ENCODE assay signal across 9 cellular contexts in genomic region chr6:41200296-41200900, GRCh38. TPM values are rescaled to one million over a fixed set of nuclear protein-coding genes. Genes with fewer than 3 reads are reported as not detected.
DNase-seq lines count a peak whose midpoint lies in the region; ATAC-seq and TF ChIP-seq lines count a peak whose summit lies in the region.
"Had no signal": no experiment of that assay in that cellular context is flagged by ENCODE, and none has a peak within 500 bp of the region (broad histone marks: within the 10 kb centered on the region; RNA-seq: fewer than 3 reads in every experiment).

No MANE protein-coding gene starts in this region.

- DNase-seq in ELF-1 (ENCODE audit: low read depth, low spot score), result peak; percentile 21
- DNase-seq in effector memory CD4-positive, alpha-beta T cell, result peak; percentile 12 to 25 (median 18)
- DNase-seq in psoas muscle, result no peak
- DNase-seq in AG08395 (ENCODE audit: low spot score), result no peak
- no peak for DNase-seq in occipital lobe (lab: John Stamatoyannopoulos, UW)
- DNase-seq in glutamatergic neuron, result no peak

- H3K4me1 ChIP-seq in effector memory CD4-positive, alpha-beta T cell (ENCODE audit: control insufficient read depth, insufficient read depth, low read length, poor library complexity, severe bottlenecking), result peaks cover 45% of the 10 kb centered on the region
- H3K4me1 ChIP-seq in psoas muscle, result no peaks in the 10 kb centered on the region

- H3K27ac ChIP-seq in effector memory CD4-positive, alpha-beta T cell (ENCODE audit: insufficient read depth, low read length, poor library complexity, severe bottlenecking), result peak overlapping the region; percentile 72
- no peak overlapping the region for H3K27ac ChIP-seq in psoas muscle

- H3K36me3 Mint-ChIP-seq in glutamatergic neuron (ENCODE audit: unreplicated experiment), result no peaks in the 10 kb centered on the region

- no peaks in the 10 kb centered on the region for H3K36me3 ChIP-seq in effector memory CD4-positive, alpha-beta T cell (ENCODE audit: control insufficient read depth, insufficient read depth, low read length)
- H3K36me3 ChIP-seq in psoas muscle (ENCODE audit: insufficient read depth in 1 of 2, low read depth in 1 of 2), result no peaks in the 10 kb centered on the region

- H3K4me1 Mint-ChIP-seq in glutamatergic neuron (ENCODE audit: low read depth, unreplicated experiment), result no peaks in the 10 kb centered on the region

- no peaks in the 10 kb centered on the region for H3K9me3 ChIP-seq in effector memory CD4-positive, alpha-beta T cell (ENCODE audit: control insufficient read depth, low read length)
- H3K9me3 ChIP-seq in psoas muscle, result no peaks in the 10 kb centered on the region

- ATAC-seq in HG03457 (IDR thresholded peaks at IDR 0.05; ENCODE audit: unreplicated experiment) (peak; percentile 24), psoas muscle (peak in 3 of 4 donors; percentile 24 to 38 (median 37))
- peak; percentile 18 to 21 for ATAC-seq in activated CD4-positive, CD25-positive, alpha-beta regulatory T cell treated with anti-CD3 and anti-CD28 coated beads, Interleukin-2, amount 50 U/mL, for 24 hours

- H3K9me3 Mint-ChIP-seq in glutamatergic neuron (ENCODE audit: unreplicated experiment), result peaks cover 3% of the 10 kb centered on the region

- H3K27me3 Mint-ChIP-seq in glutamatergic neuron (ENCODE audit: unreplicated experiment), result no peaks in the 10 kb centered on the region

- H3K27ac Mint-ChIP-seq in glutamatergic neuron (ENCODE audit: unreplicated experiment), result no peak overlapping the region

- intact Hi-C loops in psoas muscle (cut with DNase I), result no loop called here

- TF ChIP-seq CTCF in psoas muscle (IDR thresholded peaks at IDR 0.05), result no peak
- no peak for TF ChIP-seq CTCF in glutamatergic neuron (IDR thresholded peaks at IDR 0.05; ENCODE audit: partially characterized antibody, unreplicated experiment)

- H3K27me3 ChIP-seq in effector memory CD4-positive, alpha-beta T cell (replicated peaks; ENCODE audit: control insufficient read depth, insufficient read depth, low read length, poor library complexity, severe bottlenecking), result no peaks in the 10 kb centered on the region
- peaks cover 0 to 1% (median 0%) of the 10 kb centered on the region in 3 donors for H3K27me3 ChIP-seq in psoas muscle (ENCODE audit: insufficient read depth in 3 of 3, low read length in 2 of 3)

- peak overlapping the region; percentile 35 for H3K4me3 ChIP-seq in effector memory CD4-positive, alpha-beta T cell (ENCODE audit: insufficient read depth, low read depth, low read length, poor library complexity, severe bottlenecking)
- H3K4me3 ChIP-seq in psoas muscle, result no peak overlapping the region

- H3K4me3 Mint-ChIP-seq in glutamatergic neuron (ENCODE audit: unreplicated experiment), result no peak overlapping the region

- WGBS in psoas muscle, 3 donors, result 70 to 87% (median 80%) methylated on average over 2 of the region's 2 CpGs

RNA-seq across cellular contexts. Expression of gene TREML2, which starts 0.6 kb away (rescaled TPM):
- under 1 TPM; 0.06 to 0.20 (median 0.10) TPM for total RNA-seq in psoas muscle
- polyA plus RNA-seq in psoas muscle, result under 1 TPM in 1 of 3 donors, not detected in 2; 0.01 TPM
- not detected for total RNA-seq in occipital lobe
- not detected for total RNA-seq in glutamatergic neuron (ENCODE audit: unreplicated experiment)

RNA-seq across cellular contexts. Expression of gene TREML4, which starts 27.8 kb away (rescaled TPM):
- total RNA-seq in psoas muscle (not detected), occipital lobe (not detected), glutamatergic neuron (ENCODE audit: unreplicated experiment) (not detected)
- under 1 TPM in 1 of 3 donors, not detected in 2; 0.01 TPM for polyA plus RNA-seq in psoas muscle
- total RNA-seq: subcutaneous adipose tissue had no signal

RNA-seq across cellular contexts. Expression of gene TREM2, which starts 37.5 kb away (rescaled TPM):
- under 1 TPM in 3 of 4 donors, not detected in 1; 0.42 to 0.73 (median 0.49) TPM for total RNA-seq in psoas muscle
- polyA plus RNA-seq in psoas muscle, result under 1 TPM; 0.12 to 0.38 (median 0.17) TPM
- 10.5 TPM for total RNA-seq in occipital lobe
- total RNA-seq in glutamatergic neuron (ENCODE audit: unreplicated experiment), result not detected

RNA-seq across cellular contexts. Expression of gene TREML1, which starts 46.3 kb away (rescaled TPM):
- total RNA-seq in psoas muscle (under 1 TPM in 1 of 4 donors, not detected in 3; 0.39 TPM), occipital lobe (not detected), glutamatergic neuron (ENCODE audit: unreplicated experiment) (not detected)
- under 1 TPM in 1 of 3 donors, not detected in 2; 0.04 TPM for polyA plus RNA-seq in psoas muscle

Comparison
In these comparisons a context has a peak if more than half of its experiments do, and no peak if none do; other contexts are left out.
1. DNase-seq: peak in ELF-1 (single experiment) and effector memory CD4-positive, alpha-beta T cell (3 of 3); none in psoas muscle (0 of 2), AG08395 (single experiment), occipital lobe (single experiment) and glutamatergic neuron (single experiment).
2. Peak in every context shown above with its lines, with median percentiles within 50 percentile points of each other: ATAC-seq.